8 cellular contexts compared by ENCODE assay signal in the genomic region with DNA sequence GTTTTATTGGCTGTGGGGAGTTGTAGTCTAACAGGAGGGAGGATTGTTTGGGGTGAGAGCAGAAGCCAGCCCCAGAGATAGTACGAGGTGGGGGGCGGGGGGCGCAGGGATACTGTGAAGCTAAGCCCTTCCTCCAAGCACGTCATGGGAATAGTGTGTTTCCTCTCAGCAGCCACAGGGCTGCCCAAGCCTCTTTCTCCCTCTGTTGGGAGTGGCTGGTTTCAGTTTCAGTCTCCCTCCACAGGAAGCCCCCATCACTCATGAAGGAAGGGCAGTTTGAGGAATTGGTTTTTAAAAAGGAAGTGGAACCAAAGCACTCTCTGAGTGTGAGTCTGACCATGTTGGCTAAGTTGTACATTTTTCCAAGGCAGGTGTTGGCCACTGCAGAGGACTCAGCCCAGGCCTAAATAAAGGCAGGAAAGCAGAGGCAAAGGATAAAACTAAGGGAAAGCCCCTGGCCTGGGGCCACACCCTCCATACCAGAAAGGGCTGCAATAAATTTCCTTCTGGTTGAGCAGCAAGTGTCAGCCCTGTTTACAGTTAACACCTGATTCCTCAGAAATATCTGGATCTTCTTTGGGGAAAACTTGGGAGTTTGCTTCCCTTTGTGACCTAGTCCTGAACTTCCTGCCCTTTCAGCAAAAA. TPM values are rescaled to one million over a fixed set of nuclear protein-coding genes. Genes with fewer than 3 reads are reported as not detected.
A peak's percentile ranks its signal among the peaks of the same experiment; 100 is the strongest.
DNase-seq lines count a peak whose midpoint lies in the region; ATAC-seq and TF ChIP-seq lines count a peak whose summit lies in the region.

No MANE protein-coding gene starts in this region.

- intact Hi-C loops in Calu3 (cut with micrococcal nuclease; ENCODE audit: unreplicated experiment), result loop anchor here (5.0 kb wide), 1 partner anchor 188 kb away; no protein-coding TSS in a partner anchor

- H3K4me1 ChIP-seq in GM23338 (ENCODE audit: insufficient read depth) (peaks cover 38% of the 10 kb centered on the region), parathyroid adenoma (peaks cover 30% of the 10 kb centered on the region)

- peak; percentile 37 for ATAC-seq in GM23338
- no peak for ATAC-seq in GM21360 (IDR thresholded peaks at IDR 0.05; ENCODE audit: unreplicated experiment)

- H3K4me3 ChIP-seq in GM23338, result no peak overlapping the region
- peak overlapping the region in 1 of 2 donors; percentile 10 for H3K4me3 ChIP-seq in foreskin fibroblast (ENCODE audit: low read depth in 1 of 2, low read length in 2 of 2)
- H3K4me3 ChIP-seq in parathyroid adenoma (ENCODE audit: low read depth, low read length), result no peak overlapping the region

- H3K9me2 ChIP-seq in GM23338 (ENCODE audit: insufficient read depth), result no peaks in the 10 kb centered on the region

- H3K4me3 Mint-ChIP-seq in Calu3 (ENCODE audit: low read depth, unreplicated experiment) (peak overlapping the region; percentile 40), GM23338 (no peak overlapping the region; the same call in 2 of the 3 replicates)

- BruUV-seq in Calu3 (replicated peaks; lab: Mats Ljungman, UMichigan), result no TSS peak

- H3F3A ChIP-seq in GM23338 (replicated peaks; ENCODE audit: low read depth), result peaks cover 35% of the 10 kb centered on the region

- no peaks in the 10 kb centered on the region for H3K27me3 Mint-ChIP-seq in Calu3 (ENCODE audit: unreplicated experiment)
- H3K27me3 Mint-ChIP-seq in GM23338 (ENCODE audit: insufficient read depth, low read depth, poor library complexity), result peaks cover 41% of the 10 kb centered on the region

- no peak for TF ChIP-seq CTCF in Calu3 (IDR thresholded peaks at IDR 0.05; ENCODE audit: unreplicated experiment)
- TF ChIP-seq CTCF in GM23338 (conservative IDR thresholded peaks at IDR 0.05; ENCODE audit: low read depth in 2 of 2), result peak; percentile 14 to 33; a peak in 2 of 4 replicates
- TF ChIP-seq CTCF in foreskin fibroblast (IDR thresholded peaks at IDR 0.05; ENCODE audit: low read depth, low read length), result no peak
- TF ChIP-seq CTCF in parathyroid adenoma (IDR thresholded peaks at IDR 0.05), result no peak

- H3K4me2 ChIP-seq in GM23338 (no peak overlapping the region), parathyroid adenoma (ENCODE audit: low read length) (no peak overlapping the region)

- DNase-seq in Calu3, result peak; percentile 58
- peak; percentile 83 for DNase-seq in GM23338 (ENCODE audit: low spot score)
- DNase-seq in NK-92 (lab: John Stamatoyannopoulos, UW; ENCODE audit: unreplicated experiment), result peak; percentile 25
- DNase-seq in activated T-cell treated with anti-CD3 and anti-CD28 coated beads, Interleukin-2, amount 50 U/mL, for 1 hour, result peak; percentile 63
- peak; percentile 41 to 70 for DNase-seq in foreskin fibroblast
- DNase-seq in DMS79 treated with DMSO at 0.1 percent for 48 hours (lab: John Stamatoyannopoulos, UW), result no peak

- H4K20me1 ChIP-seq in GM23338 (replicated peaks; ENCODE audit: insufficient read depth), result peaks cover 33% of the 10 kb centered on the region

- H3K9ac ChIP-seq in parathyroid adenoma, result no peak overlapping the region

- H3K36me3 ChIP-seq in GM23338 (ENCODE audit: insufficient read depth), result peaks cover 18% of the 10 kb centered on the region
- H3K36me3 ChIP-seq in parathyroid adenoma (ENCODE audit: control insufficient read depth, insufficient read depth, low read length), result no peaks in the 10 kb centered on the region

- no peak overlapping the region for H2AFZ ChIP-seq in GM23338
- H2AFZ ChIP-seq in parathyroid adenoma, result no peak overlapping the region

- CTCF ChIA-PET in Calu3 (lab: Charles Lee), result interaction anchor here (0.6 to 2.5 kb wide), 2 partner anchors 10 to 63 kb away, joined by 3 to 10 read pairs; no protein-coding TSS in a partner anchor

- H3K27me3 ChIP-seq in GM23338 (ENCODE audit: insufficient read depth) (no peaks in the 10 kb centered on the region), parathyroid adenoma (ENCODE audit: control insufficient read depth, insufficient read depth, low read length) (no peaks in the 10 kb centered on the region)

- H3K27ac ChIP-seq in GM23338 (ENCODE audit: low read depth), result peak overlapping the region; percentile 72
- H3K27ac ChIP-seq in parathyroid adenoma, result peak overlapping the region; percentile 64

- H3K27ac Mint-ChIP-seq in Calu3 (ENCODE audit: unreplicated experiment) (peak overlapping the region; percentile 89), GM23338 (peak overlapping the region; percentile 94)

- no peaks in the 10 kb centered on the region for H3K9me3 Mint-ChIP-seq in Calu3 (ENCODE audit: low read depth, unreplicated experiment)
- no peaks in the 10 kb centered on the region; the same call in 2 of the 3 replicates for H3K9me3 Mint-ChIP-seq in GM23338

- H3K36me3 Mint-ChIP-seq in Calu3 (ENCODE audit: insufficient read depth, unreplicated experiment), result peaks cover 64% of the 10 kb centered on the region
- peaks cover 61% of the 10 kb centered on the region for H3K36me3 Mint-ChIP-seq in GM23338 (ENCODE audit: low read depth)

- peaks cover 45% of the 10 kb centered on the region for H3K4me1 Mint-ChIP-seq in Calu3 (ENCODE audit: low read depth, unreplicated experiment)
- H3K4me1 Mint-ChIP-seq in GM23338, result peaks cover 71% of the 10 kb centered on the region

- no peaks in the 10 kb centered on the region for H3K9me3 ChIP-seq in parathyroid adenoma (ENCODE audit: control insufficient read depth, low read length)

- H3K79me2 ChIP-seq in GM23338 (replicated peaks; ENCODE audit: insufficient read depth) (peaks cover 20% of the 10 kb centered on the region), parathyroid adenoma (peaks cover 4% of the 10 kb centered on the region)

TF ChIP-seq in GM23338, 12 proteins besides CTCF, POLR2A, EP300 and RAD21 (continues in another document):
- TF ChIP-seq POLR2AphosphoS5 (IDR thresholded peaks at IDR 0.05; ENCODE audit: low read depth), result no peak
- no peak for TF ChIP-seq ZNF114 (CRISPR knock-in tag; IDR thresholded peaks at IDR 0.05)
- TF ChIP-seq, protein P1, sequence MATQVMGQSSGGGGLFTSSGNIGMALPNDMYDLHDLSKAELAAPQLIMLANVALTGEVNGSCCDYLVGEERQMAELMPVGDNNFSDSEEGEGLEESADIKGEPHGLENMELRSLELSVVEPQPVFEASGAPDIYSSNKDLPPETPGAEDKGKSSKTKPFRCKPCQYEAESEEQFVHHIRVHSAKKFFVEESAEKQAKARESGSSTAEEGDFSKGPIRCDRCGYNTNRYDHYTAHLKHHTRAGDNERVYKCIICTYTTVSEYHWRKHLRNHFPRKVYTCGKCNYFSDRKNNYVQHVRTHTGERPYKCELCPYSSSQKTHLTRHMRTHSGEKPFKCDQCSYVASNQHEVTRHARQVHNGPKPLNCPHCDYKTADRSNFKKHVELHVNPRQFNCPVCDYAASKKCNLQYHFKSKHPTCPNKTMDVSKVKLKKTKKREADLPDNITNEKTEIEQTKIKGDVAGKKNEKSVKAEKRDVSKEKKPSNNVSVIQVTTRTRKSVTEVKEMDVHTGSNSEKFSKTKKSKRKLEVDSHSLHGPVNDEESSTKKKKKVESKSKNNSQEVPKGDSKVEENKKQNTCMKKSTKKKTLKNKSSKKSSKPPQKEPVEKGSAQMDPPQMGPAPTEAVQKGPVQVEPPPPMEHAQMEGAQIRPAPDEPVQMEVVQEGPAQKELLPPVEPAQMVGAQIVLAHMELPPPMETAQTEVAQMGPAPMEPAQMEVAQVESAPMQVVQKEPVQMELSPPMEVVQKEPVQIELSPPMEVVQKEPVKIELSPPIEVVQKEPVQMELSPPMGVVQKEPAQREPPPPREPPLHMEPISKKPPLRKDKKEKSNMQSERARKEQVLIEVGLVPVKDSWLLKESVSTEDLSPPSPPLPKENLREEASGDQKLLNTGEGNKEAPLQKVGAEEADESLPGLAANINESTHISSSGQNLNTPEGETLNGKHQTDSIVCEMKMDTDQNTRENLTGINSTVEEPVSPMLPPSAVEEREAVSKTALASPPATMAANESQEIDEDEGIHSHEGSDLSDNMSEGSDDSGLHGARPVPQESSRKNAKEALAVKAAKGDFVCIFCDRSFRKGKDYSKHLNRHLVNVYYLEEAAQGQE (IDR thresholded peaks at IDR 0.05; ENCODE audit: unreplicated experiment), result no peak
- no peak for TF ChIP-seq NANOG (IDR thresholded peaks at IDR 0.05; ENCODE audit: borderline replicate concordance)
- TF ChIP-seq STAT1 (IDR thresholded peaks at IDR 0.05; ENCODE audit: unreplicated experiment), result no peak
- TF ChIP-seq, protein P2, sequence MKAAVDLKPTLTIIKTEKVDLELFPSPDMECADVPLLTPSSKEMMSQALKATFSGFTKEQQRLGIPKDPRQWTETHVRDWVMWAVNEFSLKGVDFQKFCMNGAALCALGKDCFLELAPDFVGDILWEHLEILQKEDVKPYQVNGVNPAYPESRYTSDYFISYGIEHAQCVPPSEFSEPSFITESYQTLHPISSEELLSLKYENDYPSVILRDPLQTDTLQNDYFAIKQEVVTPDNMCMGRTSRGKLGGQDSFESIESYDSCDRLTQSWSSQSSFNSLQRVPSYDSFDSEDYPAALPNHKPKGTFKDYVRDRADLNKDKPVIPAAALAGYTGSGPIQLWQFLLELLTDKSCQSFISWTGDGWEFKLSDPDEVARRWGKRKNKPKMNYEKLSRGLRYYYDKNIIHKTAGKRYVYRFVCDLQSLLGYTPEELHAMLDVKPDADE (IDR thresholded peaks at IDR 0.05), result no peak
- TF ChIP-seq EZH2 (IDR thresholded peaks at IDR 0.05; ENCODE audit: low read depth, unreplicated experiment), result no peak
- TF ChIP-seq CREB1 (CRISPR knock-in tag; IDR thresholded peaks at IDR 0.05; ENCODE audit: low read depth), result no peak

RNA-seq across cellular contexts. Expression of a gene that starts 3.2 kb away (rescaled TPM):
- total RNA-seq in Calu3 (2022), result 34.0 and 41.1 TPM in 2 replicates
- total RNA-seq in GM23338 (2014; rRNA removed; shearing (Covaris generic)), result 24.8 and 27.1 TPM in 2 replicates
- 26.1 and 27.7 TPM in 2 replicates for polyA plus RNA-seq in GM23338 (2016; fragmentation: Nextera tagmentation; extraction: Ambion mirVana)

RNA-seq across cellular contexts. Expression of a gene that starts 3.2 kb away (rescaled TPM):
- 215 and 217 TPM in 2 replicates for total RNA-seq in Calu3 (2022)
- total RNA-seq in GM23338 (2014; rRNA removed; shearing (Covaris generic)), result 271 and 328 TPM in 2 replicates
- polyA plus RNA-seq in GM23338 (2016; fragmentation: Nextera tagmentation; extraction: Ambion mirVana), result 349 and 359 TPM in 2 replicates

RNA-seq across cellular contexts. Expression of a gene that starts 11.3 kb away (rescaled TPM):
- 24.3 and 36.3 TPM in 2 replicates for total RNA-seq in Calu3 (2022)
- total RNA-seq in GM23338 (2014; rRNA removed; shearing (Covaris generic)), result 11.6 and 13.0 TPM in 2 replicates
- polyA plus RNA-seq in GM23338 (2016; fragmentation: Nextera tagmentation; extraction: Ambion mirVana), result 8.4 and 9.9 TPM in 2 replicates

RNA-seq across cellular contexts. Expression of a gene that starts 51.1 kb away (rescaled TPM):
- 278 and 305 TPM in 2 replicates for total RNA-seq in Calu3 (2022)
- total RNA-seq in GM23338 (2014; rRNA removed; shearing (Covaris generic)), result 220 and 227 TPM in 2 replicates
- polyA plus RNA-seq in GM23338 (2016; fragmentation: Nextera tagmentation; extraction: Ambion mirVana), result 145 and 153 TPM in 2 replicates

RNA-seq across cellular contexts. Expression of a gene that starts 57.4 kb away (rescaled TPM):
- total RNA-seq in Calu3 (2022), result 12.9 and 13.0 TPM in 2 replicates
- total RNA-seq in GM23338 (2014; rRNA removed; shearing (Covaris generic)), result 37.9 and 39.3 TPM in 2 replicates
- polyA plus RNA-seq in GM23338 (2016; fragmentation: Nextera tagmentation; extraction: Ambion mirVana), result 23.5 and 24.8 TPM in 2 replicates

Comparison
In these comparisons a context has a peak if more than half of its experiments do, and no peak if none do; other contexts are left out.
1. CTCF ChIP-seq: peak in GM23338 (2 of 2); none in Calu3 (single experiment), foreskin fibroblast (single experiment) and parathyroid adenoma (single experiment).